ENCODE assay signal across 17 cellular contexts in the genomic region with DNA sequence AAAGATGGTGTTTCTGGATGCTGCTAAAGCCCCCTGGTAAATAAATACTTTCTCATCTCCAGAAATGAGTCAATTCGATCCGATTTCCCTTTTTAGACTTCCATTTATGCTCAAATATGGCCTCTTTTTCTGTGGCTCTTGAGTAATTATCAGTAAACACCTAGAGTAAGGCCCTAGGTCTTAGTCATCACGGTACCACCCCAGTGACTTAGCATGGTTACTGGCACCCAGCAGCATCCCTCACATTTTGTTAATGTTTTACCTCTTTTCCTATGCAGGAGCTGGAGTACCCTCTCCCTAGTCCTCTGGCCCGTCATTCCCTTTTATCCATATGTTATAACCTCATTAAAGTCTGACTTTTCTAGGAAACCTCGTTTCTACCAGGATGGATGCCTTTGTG. TPM values are rescaled to one million over a fixed set of nuclear protein-coding genes. Genes with fewer than 3 reads are reported as not detected.
DNase-seq lines count a peak whose midpoint lies in the region; TF ChIP-seq lines count a peak whose summit lies in the region.
"Had no signal": no experiment of that assay in that cellular context is flagged by ENCODE, and none has a peak within 500 bp of the region (broad histone marks: within the 10 kb centered on the region; RNA-seq: fewer than 3 reads in every experiment).

No MANE protein-coding gene starts in this region.

- no peak overlapping the region for H2BK120ac ChIP-seq in trophoblast cell (ENCODE audit: insufficient read depth, low read length, poor library complexity)

- TF ChIP-seq CTCF in OCI-LY3 (IDR thresholded peaks at IDR 0.05; ENCODE audit: low read depth, low read length) (no peak), osteocyte (IDR thresholded peaks at IDR 0.05) (no peak)

- CTCF ChIA-PET in activated CD4-positive, alpha-beta T cell treated with anti-CD3 and anti-CD28 coated beads, Interleukin-2, amount 10 ng/mL, durations not matched to agents 7 days and 5 days (lab: Charles Lee) = no interaction called here

- no peak overlapping the region for H3K4me3 Mint-ChIP-seq in activated CD4-positive, alpha-beta T cell treated with anti-CD3 and anti-CD28 coated beads, Interleukin-2, amount 10 ng/mL, durations not matched to agents 7 days and 5 days
- H3K4me3 Mint-ChIP-seq in osteocyte (ENCODE audit: unreplicated experiment) = no peak overlapping the region
- H3K4me3 Mint-ChIP-seq: CD4-positive, alpha-beta memory T cell had no signal

- no peak for TF ChIP-seq POLR2A in erythroblast (IDR thresholded peaks at IDR 0.05; ENCODE audit: low read length)

- no peak overlapping the region for H4K12ac ChIP-seq in trophoblast cell (ENCODE audit: low read depth, low read length)

- H3K36me3 Mint-ChIP-seq in activated CD4-positive, alpha-beta T cell treated with anti-CD3 and anti-CD28 coated beads, Interleukin-2, amount 10 ng/mL, durations not matched to agents 7 days and 5 days (ENCODE audit: low read depth) = no peaks in the 10 kb centered on the region
- no peaks in the 10 kb centered on the region for H3K36me3 Mint-ChIP-seq in osteocyte (ENCODE audit: unreplicated experiment)
- H3K36me3 Mint-ChIP-seq: CD4-positive, alpha-beta memory T cell had no signal

- peak overlapping the region; percentile 82 for H2BK12ac ChIP-seq in trophoblast cell (ENCODE audit: low read length)

- H3K79me2 ChIP-seq in OCI-LY3 (ENCODE audit: low read length) (no peaks in the 10 kb centered on the region), trophoblast cell (ENCODE audit: control insufficient read depth, insufficient read depth, low read length, poor library complexity) (peaks cover 3% of the 10 kb centered on the region)

- H3K18ac ChIP-seq in trophoblast cell (ENCODE audit: low read length) = no peak overlapping the region

- H3K4me1 ChIP-seq in OCI-LY3 (ENCODE audit: low read length) (peaks cover 21% of the 10 kb centered on the region), trophoblast cell (ENCODE audit: control insufficient read depth in 1 of 2, insufficient read depth in 2 of 2, low read length in 2 of 2) (peaks cover 12 to 17% of the 10 kb centered on the region in 2 experiments)

- H2AK5ac ChIP-seq in trophoblast cell (ENCODE audit: low read length) = no peak overlapping the region

- H4K8ac ChIP-seq in trophoblast cell (ENCODE audit: low read depth, low read length) = peak overlapping the region; percentile 29

- no peak overlapping the region for H3K23ac ChIP-seq in trophoblast cell (ENCODE audit: low read length)

- H3K4ac ChIP-seq in trophoblast cell (ENCODE audit: low read depth, low read length) = peak overlapping the region; percentile 75

- H3K4me3 ChIP-seq in OCI-LY3 (ENCODE audit: low read length) = no peak overlapping the region
- no peak overlapping the region for H3K4me3 ChIP-seq in trophoblast cell (ENCODE audit: low read depth, low read length)
- H3K4me3 ChIP-seq: GM23248 had no signal

- H3K14ac ChIP-seq in trophoblast cell (ENCODE audit: low read length) = peak overlapping the region; percentile 20

- 0 out of 2 replicates have a peak, but pooled peaks cover 2% of the 10 kb centered on the region for H3K9me3 ChIP-seq in OCI-LY3 (ENCODE audit: insufficient read depth, low read length)
- H3K9me3 ChIP-seq in trophoblast cell (ENCODE audit: insufficient read depth, low read depth, low read length) = no peaks in the 10 kb centered on the region

- no peaks in the 10 kb centered on the region for H3K4me1 Mint-ChIP-seq in activated CD4-positive, alpha-beta T cell treated with anti-CD3 and anti-CD28 coated beads, Interleukin-2, amount 10 ng/mL, durations not matched to agents 7 days and 5 days
- H3K4me1 Mint-ChIP-seq in osteocyte (ENCODE audit: unreplicated experiment) = no peaks in the 10 kb centered on the region

- H3K79me1 ChIP-seq in trophoblast cell (ENCODE audit: low read length) = peaks cover 11% of the 10 kb centered on the region

- H2BK5ac ChIP-seq in trophoblast cell (ENCODE audit: low read depth, low read length, poor library complexity) = no peak overlapping the region

- H3K9ac ChIP-seq in OCI-LY3 (ENCODE audit: low read length) = no peak overlapping the region
- no peak overlapping the region for H3K9ac ChIP-seq in trophoblast cell (ENCODE audit: low read length)
- H3K9ac ChIP-seq: GM23248 had no signal

- H3K27ac ChIP-seq in OCI-LY3 (ENCODE audit: low read length) (no peak overlapping the region), trophoblast cell (ENCODE audit: low read depth, low read length) (peak overlapping the region; percentile 31)
- H3K27ac ChIP-seq: GM23248 had no signal

- H3K27me3 ChIP-seq in OCI-LY3 (ENCODE audit: low read depth, low read length) (peaks cover 3% of the 10 kb centered on the region; the same call in 1 of the 2 replicates), trophoblast cell (ENCODE audit: insufficient read depth, low read length) (no peaks in the 10 kb centered on the region)

- no CpG with 5 or more reads among the region's 5 CpGs for WGBS in trophoblast cell (ENCODE audit: extremely low coverage, insufficient coverage, insufficient read length)

- no peaks in the 10 kb centered on the region for H4K20me1 ChIP-seq in OCI-LY3 (ENCODE audit: insufficient read depth, low read length)

- no peaks in the 10 kb centered on the region for H3K27me3 Mint-ChIP-seq in activated CD4-positive, alpha-beta T cell treated with anti-CD3 and anti-CD28 coated beads, Interleukin-2, amount 10 ng/mL, durations not matched to agents 7 days and 5 days
- H3K27me3 Mint-ChIP-seq in osteocyte (ENCODE audit: unreplicated experiment) = peaks cover 24% of the 10 kb centered on the region

- POLR2A ChIA-PET in activated CD4-positive, alpha-beta T cell treated with anti-CD3 and anti-CD28 coated beads, Interleukin-2, amount 10 ng/mL, durations not matched to agents 7 days and 5 days (lab: Charles Lee) = no interaction called here

- H3K9me3 Mint-ChIP-seq in activated CD4-positive, alpha-beta T cell treated with anti-CD3 and anti-CD28 coated beads, Interleukin-2, amount 10 ng/mL, durations not matched to agents 7 days and 5 days = no peaks in the 10 kb centered on the region
- H3K9me3 Mint-ChIP-seq in osteocyte (ENCODE audit: unreplicated experiment) = no peaks in the 10 kb centered on the region

- H3K27ac Mint-ChIP-seq in activated CD4-positive, alpha-beta T cell treated with anti-CD3 and anti-CD28 coated beads, Interleukin-2, amount 10 ng/mL, durations not matched to agents 7 days and 5 days = no peak overlapping the region
- no peak overlapping the region for H3K27ac Mint-ChIP-seq in osteocyte (ENCODE audit: unreplicated experiment)
- H3K27ac Mint-ChIP-seq: CD4-positive, alpha-beta memory T cell had no signal

- H4K91ac ChIP-seq in trophoblast cell (ENCODE audit: low read depth, low read length) = no peak overlapping the region

- H3K4me2 ChIP-seq in OCI-LY3 (ENCODE audit: low read length) (peak overlapping the region; percentile 37), trophoblast cell (ENCODE audit: low read length) (no peak overlapping the region)

- DNase-seq in erythroblast (lab: John Stamatoyannopoulos, UW) (peak; percentile 18 to 57), trophoblast cell (peak in 1 of 2 donors; percentile 55), GM03348 (ENCODE audit: low spot score) (no peak), osteocyte (ENCODE audit: extremely low spot score, unreplicated experiment) (no peak)
- no peak for DNase-seq in activated CD4-positive, alpha-beta T cell treated with anti-CD3 and anti-CD28 coated beads, Interleukin-2, amount 10 ng/mL, durations not matched to agents 7 days and 5 days
- DNase-seq: C1 segment of cervical spinal cord; CD4-positive, alpha-beta memory T cell; COR-L47; DMS153; DMS79 treated with DMSO at 0.1 percent for 48 hours; GF-D8; H7; HCEC 1CT had no signal

- H2AFZ ChIP-seq in OCI-LY3 (ENCODE audit: low read depth, low read length) (no peak overlapping the region), trophoblast cell (ENCODE audit: insufficient read depth, low read length, poor library complexity) (no peak overlapping the region)
- H2AFZ ChIP-seq: GM23248 had no signal

- H3K36me3 ChIP-seq in OCI-LY3 (replicated peaks; ENCODE audit: low read depth, low read length) (peaks cover 4% of the 10 kb centered on the region), trophoblast cell (ENCODE audit: control insufficient read depth in 1 of 2, insufficient read depth in 2 of 2, low read length in 2 of 2) (peaks cover 0 to 3% of the 10 kb centered on the region in 2 experiments)

RNA-seq across cellular contexts. Expression of a gene that starts 19.5 kb away (rescaled TPM):
- 39.1 and 39.9 TPM in 2 replicates for polyA plus RNA-seq in trophoblast cell (2013)
- 1 to 10 TPM; 2.4 to 3.6 TPM for total RNA-seq in activated CD4-positive, alpha-beta T cell treated with anti-CD3 and anti-CD28 coated beads, Interleukin-2, amount 10 ng/mL, durations not matched to agents 7 days and 5 days
- total RNA-seq in osteocyte = 0.64 TPM in 1 of 2 replicates, not detected in the other
- total RNA-seq: G401 had no signal
- polyA plus RNA-seq: BJ had no signal

Comparison
In these comparisons a context has a peak if more than half of its experiments do, and no peak if none do; other contexts are left out.
1. DNase-seq: peak in erythroblast (2 of 2); none in activated CD4-positive, alpha-beta T cell treated with anti-CD3 and anti-CD28 coated beads, Interleukin-2, amount 10 ng/mL, durations not matched to agents 7 days and 5 days (single experiment), GM03348 (single experiment) and osteocyte (single experiment).